ENCODE assay signal across 20 cellular contexts in the genomic region with DNA sequence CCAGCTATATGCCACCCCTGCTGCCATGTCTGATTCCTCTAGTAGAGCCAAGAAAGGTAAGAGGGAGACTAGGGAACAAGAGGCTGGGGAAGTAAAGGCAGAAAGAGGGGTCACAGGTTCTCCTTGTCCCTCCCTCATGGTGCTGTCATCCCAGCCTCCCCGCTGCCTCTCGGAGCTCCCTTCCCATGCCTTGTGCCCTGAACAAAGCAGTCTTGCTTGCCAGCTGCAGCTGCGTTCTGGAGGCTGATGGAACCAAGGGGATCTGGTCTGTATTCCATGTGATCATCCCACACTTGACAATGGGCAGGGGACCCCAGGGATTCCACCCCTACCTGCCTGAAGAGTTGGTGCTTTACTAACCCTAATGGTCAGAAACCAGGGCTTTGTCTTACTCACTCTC.
DNase-seq lines count a peak whose midpoint lies in the region; ATAC-seq, FAIRE-seq and TF ChIP-seq lines count a peak whose summit lies in the region.
"Had no signal": no experiment of that assay in that cellular context is flagged by ENCODE, and none has a peak within 500 bp of the region (broad histone marks: within the 10 kb centered on the region; RNA-seq: fewer than 3 reads in every experiment).

No MANE protein-coding gene starts in this region.

- 59% methylated on average over 3 of the region's 3 CpGs for WGBS in GM12878 (ENCODE audit: insufficient coverage, insufficient replicate concordance, low lambda C conversion rate, missing lambda C conversion rate)
- 92% methylated on average over 2 of the region's 3 CpGs; no CpG with 5 or more reads in 1 of the 2 donors for WGBS in gastroesophageal sphincter (ENCODE audit: low coverage in 1 of 2), 2 donors

- H3K27me3 ChIP-seq in GM12878 (replicated peaks in 1 of 2; ENCODE audit: control insufficient read depth in 2 of 2, insufficient read depth in 2 of 2, low read length in 1 of 2) = no peaks in the 10 kb centered on the region; a peak in 1 of 4 replicates
- H3K27me3 ChIP-seq in gastroesophageal sphincter = no peaks in the 10 kb centered on the region
- no peaks in the 10 kb centered on the region for H3K27me3 ChIP-seq in HAP-1 (ENCODE audit: low read depth)

- RAD21 ChIA-PET in GM12878 (lab: Charles Lee; ENCODE audit: unreplicated experiment) = interaction anchor here (0.5 to 1.5 kb wide), 4 partner anchors 36 to 401 kb away, joined by 3 to 4 read pairs (median 4); no protein-coding TSS in a partner anchor

- ATAC-seq in GM12878 = 0 out of 3 replicates have a peak, but pooled peaks have one; percentile 26
- ATAC-seq in gastroesophageal sphincter = no peak
- ATAC-seq in GM18498 (IDR thresholded peaks at IDR 0.05; ENCODE audit: unreplicated experiment) = no peak

- TF ChIP-seq CTCF in GM12878 (IDR thresholded peaks at IDR 0.05 in 2 of 3, conservative IDR thresholded peaks at IDR 0.05 in 1 of 3; ENCODE audit: control insufficient read depth in 2 of 3, extremely low read depth in 1 of 3, insufficient read depth in 1 of 3, low read depth in 3 of 3, low read length in 3 of 3) = no peak
- no peak for TF ChIP-seq CTCF in gastroesophageal sphincter (IDR thresholded peaks at IDR 0.05)
- no peak for TF ChIP-seq CTCF in GM13976 (IDR thresholded peaks at IDR 0.05; ENCODE audit: borderline replicate concordance, control extremely low read depth, extremely low read depth, insufficient read depth, missing control alignments)

- TF ChIP-seq POLR2A in GM12878 (IDR thresholded peaks at IDR 0.05; ENCODE audit: low read depth, low read length) (no peak), gastroesophageal sphincter (IDR thresholded peaks at IDR 0.05) (no peak)

- BruUV-seq in GM12878 (replicated peaks; lab: Mats Ljungman, UMichigan) = no TSS peak

- no peak for DNase-seq in GM12878 (ENCODE audit: low read depth, low spot score)
- peak in 35 of 56 donors; percentile 5 to 64 (median 33) for DNase-seq in nucleus accumbens (lab: John Stamatoyannopoulos, UW)
- DNase-seq in substantia nigra (lab: John Stamatoyannopoulos, UW) = peak in 30 of 49 donors; percentile 14 to 77 (median 42)
- DNase-seq in ACHN = no peak
- DNase-seq in HAP-1 (ENCODE audit: low spot score in 2 of 2) = no peak
- DNase-seq in GM13976 (ENCODE audit: low spot score) = no peak
- DNase-seq: CD8-positive, alpha-beta memory T cell; DMS53; EL; GOT3; KG1; NCI-H1105 treated with DMSO at 0.1 percent for 48 hours; NCI-H1694 treated with DMSO at 0.1 percent for 48 hours; NCI-H510A; NCI-H748 treated with DMSO at 0.1 percent for 48 hours; OCI-M1; Right ventricle myocardium superior had no signal

- H3K36me3 ChIP-seq in GM12878 (ENCODE audit: control insufficient read depth in 2 of 2, insufficient read depth in 2 of 2, low read length in 1 of 2) (no peaks in the 10 kb centered on the region), gastroesophageal sphincter (peaks cover 0 to 29% of the 10 kb centered on the region in 2 donors), HAP-1 (replicated peaks) (no peaks in the 10 kb centered on the region)

- H2AFZ ChIP-seq in GM12878 (ENCODE audit: control insufficient read depth, low read depth, low read length) = no peak overlapping the region

- H3K9me3 ChIP-seq in GM12878 (replicated peaks; ENCODE audit: control insufficient read depth, insufficient read depth, low read length) (no peaks in the 10 kb centered on the region), gastroesophageal sphincter (no peaks in the 10 kb centered on the region), HAP-1 (no peaks in the 10 kb centered on the region)

- no peak for TF ChIP-seq RAD21 in GM12878 (IDR thresholded peaks at IDR 0.05; ENCODE audit: insufficient read depth, low read depth, low read length)

- H3K79me2 ChIP-seq in GM12878 (ENCODE audit: control insufficient read depth, insufficient read depth, low read length) = no peaks in the 10 kb centered on the region

- H3K9ac ChIP-seq in GM12878 (ENCODE audit: control insufficient read depth, insufficient read depth, low read length) = no peak overlapping the region

- intact Hi-C loops in GM12878 (cut with micrococcal nuclease; ENCODE audit: unreplicated experiment) = no loop called here

- FAIRE-seq in GM12878 (lab: Jason Lieb, UNC) = no peak
- FAIRE-seq: GM12891 had no signal

- in situ Hi-C loops in GM12878 (cut with MboI) (no loop called here), ACHN (cut with HindIII; ENCODE audit: low pct_ligation_motif_present, low pct_unique_long_range_greater_than_20kb, low sequenced_read_pairs) (no loop called here), HAP-1 (cut with MboI; ENCODE audit: low sequenced_read_pairs) (no loop called here), GM13976 (cut with MboI; ENCODE audit: low sequenced_read_pairs, unreplicated experiment) (no loop called here)

- H4K20me1 ChIP-seq in GM12878 (ENCODE audit: control insufficient read depth, insufficient read depth) = no peaks in the 10 kb centered on the region

- no peak overlapping the region for H3K27ac ChIP-seq in GM12878 (ENCODE audit: control insufficient read depth, insufficient read depth)
- peak overlapping the region in 3 of 4 donors; percentile 66 to 82 (median 66) for H3K27ac ChIP-seq in gastroesophageal sphincter
- H3K27ac ChIP-seq in substantia nigra (ENCODE audit: low read depth, low read length, poor library complexity, severe bottlenecking) = peak overlapping the region; percentile 83

- H3K4me2 ChIP-seq in GM12878 (ENCODE audit: control insufficient read depth, insufficient read depth) = no peak overlapping the region

- POLR2A ChIA-PET in GM12878 (lab: Charles Lee) = no interaction called here

- H3K4me3 ChIP-seq in GM12878 = no peak overlapping the region
- H3K4me3 ChIP-seq in gastroesophageal sphincter = no peak overlapping the region
- H3K4me3 ChIP-seq in HAP-1 = no peak overlapping the region

- CTCF ChIA-PET in GM12878 (lab: Yijun Ruan, JAX) = interaction anchor here (1.1 to 9.0 kb wide), 3 partner anchors 11 to 27 kb away, joined by 3 to 135 read pairs (median 3); no protein-coding TSS in a partner anchor

- H3K4me1 ChIP-seq in GM12878 (ENCODE audit: control insufficient read depth, insufficient read depth, low read length) (no peaks in the 10 kb centered on the region), gastroesophageal sphincter (peaks cover 23 to 89% (median 37%) of the 10 kb centered on the region in 3 donors), HAP-1 (no peaks in the 10 kb centered on the region)

- SMC1A ChIA-PET in GM12878 (lab: Charles Lee; ENCODE audit: uncharacterized antibody, unreplicated experiment) = interaction anchor here (1.0 to 6.5 kb wide), 2 partner anchors 12 to 40 kb away, joined by 3 to 38 read pairs; no protein-coding TSS in a partner anchor

- TF ChIP-seq EP300 in GM12878 (IDR thresholded peaks at IDR 0.05; ENCODE audit: borderline replicate concordance in 1 of 2, control insufficient read depth in 1 of 2, low read depth in 2 of 2, low read length in 2 of 2) (no peak), gastroesophageal sphincter (IDR thresholded peaks at IDR 0.05) (no peak)

TF ChIP-seq in GM12878, 131 proteins besides CTCF, POLR2A, EP300 and RAD21:
- TF ChIP-seq, protein P1, sequence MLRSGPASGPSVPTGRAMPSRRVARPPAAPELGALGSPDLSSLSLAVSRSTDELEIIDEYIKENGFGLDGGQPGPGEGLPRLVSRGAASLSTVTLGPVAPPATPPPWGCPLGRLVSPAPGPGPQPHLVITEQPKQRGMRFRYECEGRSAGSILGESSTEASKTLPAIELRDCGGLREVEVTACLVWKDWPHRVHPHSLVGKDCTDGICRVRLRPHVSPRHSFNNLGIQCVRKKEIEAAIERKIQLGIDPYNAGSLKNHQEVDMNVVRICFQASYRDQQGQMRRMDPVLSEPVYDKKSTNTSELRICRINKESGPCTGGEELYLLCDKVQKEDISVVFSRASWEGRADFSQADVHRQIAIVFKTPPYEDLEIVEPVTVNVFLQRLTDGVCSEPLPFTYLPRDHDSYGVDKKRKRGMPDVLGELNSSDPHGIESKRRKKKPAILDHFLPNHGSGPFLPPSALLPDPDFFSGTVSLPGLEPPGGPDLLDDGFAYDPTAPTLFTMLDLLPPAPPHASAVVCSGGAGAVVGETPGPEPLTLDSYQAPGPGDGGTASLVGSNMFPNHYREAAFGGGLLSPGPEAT (IDR thresholded peaks at IDR 0.05; ENCODE audit: low read depth) = no peak
- TF ChIP-seq, protein P2, sequence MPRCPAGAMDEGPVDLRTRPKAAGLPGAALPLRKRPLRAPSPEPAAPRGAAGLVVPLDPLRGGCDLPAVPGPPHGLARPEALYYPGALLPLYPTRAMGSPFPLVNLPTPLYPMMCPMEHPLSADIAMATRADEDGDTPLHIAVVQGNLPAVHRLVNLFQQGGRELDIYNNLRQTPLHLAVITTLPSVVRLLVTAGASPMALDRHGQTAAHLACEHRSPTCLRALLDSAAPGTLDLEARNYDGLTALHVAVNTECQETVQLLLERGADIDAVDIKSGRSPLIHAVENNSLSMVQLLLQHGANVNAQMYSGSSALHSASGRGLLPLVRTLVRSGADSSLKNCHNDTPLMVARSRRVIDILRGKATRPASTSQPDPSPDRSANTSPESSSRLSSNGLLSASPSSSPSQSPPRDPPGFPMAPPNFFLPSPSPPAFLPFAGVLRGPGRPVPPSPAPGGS (IDR thresholded peaks at IDR 0.05; ENCODE audit: borderline replicate concordance, insufficient read depth, low read depth, low read length, poor library complexity, severe bottlenecking) = no peak
- TF ChIP-seq ATF7 (IDR thresholded peaks at IDR 0.05; ENCODE audit: low read depth) (no peak), LARP7 (IDR thresholded peaks at IDR 0.05) (no peak), ETV6 (conservative IDR thresholded peaks at IDR 0.05 in 1 of 2, IDR thresholded peaks at IDR 0.05 in 1 of 2; ENCODE audit: borderline replicate concordance in 1 of 2, low read depth in 1 of 2) (no peak), BRCA1 (IDR thresholded peaks at IDR 0.05; ENCODE audit: low read depth, low read length) (no peak), KAT2A (conservative IDR thresholded peaks at IDR 0.05; ENCODE audit: control insufficient read depth, low read depth, low read length) (no peak), POU2F2 (IDR thresholded peaks at IDR 0.05; ENCODE audit: borderline replicate concordance, low read depth, low read length) (no peak)
- TF ChIP-seq, protein P3, sequence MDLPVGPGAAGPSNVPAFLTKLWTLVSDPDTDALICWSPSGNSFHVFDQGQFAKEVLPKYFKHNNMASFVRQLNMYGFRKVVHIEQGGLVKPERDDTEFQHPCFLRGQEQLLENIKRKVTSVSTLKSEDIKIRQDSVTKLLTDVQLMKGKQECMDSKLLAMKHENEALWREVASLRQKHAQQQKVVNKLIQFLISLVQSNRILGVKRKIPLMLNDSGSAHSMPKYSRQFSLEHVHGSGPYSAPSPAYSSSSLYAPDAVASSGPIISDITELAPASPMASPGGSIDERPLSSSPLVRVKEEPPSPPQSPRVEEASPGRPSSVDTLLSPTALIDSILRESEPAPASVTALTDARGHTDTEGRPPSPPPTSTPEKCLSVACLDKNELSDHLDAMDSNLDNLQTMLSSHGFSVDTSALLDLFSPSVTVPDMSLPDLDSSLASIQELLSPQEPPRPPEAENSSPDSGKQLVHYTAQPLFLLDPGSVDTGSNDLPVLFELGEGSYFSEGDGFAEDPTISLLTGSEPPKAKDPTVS (IDR thresholded peaks at IDR 0.05; ENCODE audit: low read depth, low read length) = no peak

Comparison
In these comparisons a context has a peak if more than half of its experiments do, and no peak if none do; other contexts are left out.
1. DNase-seq: peak in nucleus accumbens (35 of 56) and substantia nigra (30 of 49); none in GM12878 (single experiment), ACHN (single experiment), HAP-1 (0 of 2) and GM13976 (single experiment).